8 cellular contexts compared by ENCODE assay signal in genomic region chr22:46390652-46391301, GRCh38. TPM values are rescaled to one million over a fixed set of nuclear protein-coding genes. Genes with fewer than 3 reads are reported as not detected.
DNase-seq lines count a peak whose midpoint lies in the region; ATAC-seq and TF ChIP-seq lines count a peak whose summit lies in the region.

No MANE protein-coding gene starts in this region.

- intact Hi-C loops in left lung (cut with DNase I), result no loop called here

- no peaks in the 10 kb centered on the region for H3K9me3 ChIP-seq in MG63
- no peaks in the 10 kb centered on the region for H3K9me3 ChIP-seq in left lung

- H3K27ac ChIP-seq in 22Rv1, result peak overlapping the region; percentile 80
- peak overlapping the region in 1 of 2 donors; percentile 28 for H3K27ac ChIP-seq in left lung

- ATAC-seq in left lung (peak; percentile 42), HG03025 (IDR thresholded peaks at IDR 0.05; ENCODE audit: low FRiP score, unreplicated experiment) (no peak)
- ATAC-seq in stimulated activated naive CD8-positive, alpha-beta T cell treated with anti-CD3 and anti-CD28 coated beads, Interleukin-15, Interleukin-2, amounts not matched to agents 100 U/mL and 50 U/mL, for 24 hours, result no peak

- TF ChIP-seq CTCF in 22Rv1 (IDR thresholded peaks at IDR 0.05) (peak; percentile 86), left lung (IDR thresholded peaks at IDR 0.05) (peak in 1 of 2 donors; percentile 7)

- H3K4me3 ChIP-seq in MG63 (no peak overlapping the region), left lung (no peak overlapping the region)

- DNase-seq in MG63, result peak; percentile 68
- peak; percentile 63 for DNase-seq in cerebellum (ENCODE audit: low spot score)
- DNase-seq in left lung, result peak in 1 of 2 donors; percentile 78
- no peak for DNase-seq in stimulated activated CD4-positive, alpha-beta T cell treated with anti-CD3 and anti-CD28 coated beads, Interleukin-1b, Interleukin-23, amount 100 ng/mL, for 48 hours
- DNase-seq in activated T-cell treated with anti-CD3 and anti-CD28 coated beads for 4 hours, result no peak
- no peak for DNase-seq in stimulated activated naive CD8-positive, alpha-beta T cell treated with anti-CD3 and anti-CD28 coated beads, Interleukin-15, Interleukin-2, amounts not matched to agents 100 U/mL and 50 U/mL, for 24 hours

- H3K36me3 ChIP-seq in MG63 (no peaks in the 10 kb centered on the region), left lung (peaks cover 0 to 7% of the 10 kb centered on the region in 2 donors)

- H3K27me3 ChIP-seq in MG63 (no peaks in the 10 kb centered on the region), left lung (no peaks in the 10 kb centered on the region)

- no peaks in the 10 kb centered on the region for H3K4me1 ChIP-seq in left lung

RNA-seq across cellular contexts. Expression of gene TRMU, which starts 55.3 kb away (rescaled TPM):
- 53.9 and 62.1 TPM in 2 replicates for total RNA-seq in MG63 (2014; rRNA removed; shearing (Covaris generic); ENCODE audit: low replicate concordance)
- total RNA-seq in cerebellum (41.6 TPM), left lung (10 to 100 TPM; 34.1 to 35.8 TPM)

Comparison
In these comparisons a context has a peak if more than half of its experiments do, and no peak if none do; other contexts are left out.
1. DNase-seq: peak in MG63 (single experiment) and cerebellum (single experiment); none in stimulated activated CD4-positive, alpha-beta T cell treated with anti-CD3 and anti-CD28 coated beads, Interleukin-1b, Interleukin-23, amount 100 ng/mL, for 48 hours (single experiment), activated T-cell treated with anti-CD3 and anti-CD28 coated beads for 4 hours (single experiment) and stimulated activated naive CD8-positive, alpha-beta T cell treated with anti-CD3 and anti-CD28 coated beads, Interleukin-15, Interleukin-2, amounts not matched to agents 100 U/mL and 50 U/mL, for 24 hours (single experiment).